ENCODE assay signal across 14 cellular contexts in the genomic region with DNA sequence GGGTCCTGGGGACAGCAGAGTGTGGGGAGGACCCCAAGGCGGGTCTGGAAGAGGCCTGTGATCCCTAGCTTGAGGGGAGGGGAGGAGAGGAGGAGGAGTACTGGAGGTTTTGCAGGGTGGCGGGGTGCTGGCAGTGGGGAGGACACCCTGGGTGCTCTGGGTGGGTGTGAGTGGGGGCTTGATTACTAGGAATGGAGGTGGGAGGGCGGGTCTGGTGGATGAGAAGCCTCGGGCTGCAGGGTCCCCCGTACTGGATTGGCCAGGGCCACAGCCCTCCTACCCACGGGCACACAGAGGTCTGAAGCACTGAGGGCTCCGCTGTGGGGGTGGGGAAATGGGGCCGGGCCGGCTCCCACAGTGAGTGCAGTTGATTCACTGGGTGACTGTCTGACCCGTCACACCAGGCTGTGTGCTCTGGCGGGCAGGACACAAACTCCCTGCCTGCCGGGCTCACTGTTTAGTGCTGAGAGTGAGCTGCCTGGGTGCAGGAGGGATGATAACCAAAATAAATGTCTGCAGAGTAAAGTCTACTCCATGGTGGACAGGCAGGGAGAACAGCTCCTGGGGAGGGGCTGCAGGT.
"Had no signal": no experiment of that assay in that cellular context is flagged by ENCODE, and none has a peak within 500 bp of the region (broad histone marks: within the 10 kb centered on the region; RNA-seq: fewer than 3 reads in every experiment).

No MANE protein-coding gene starts in this region.

- H3K27ac Mint-ChIP-seq: activated CD4-positive, alpha-beta T cell treated with anti-CD3 and anti-CD28 coated beads, Interleukin-2, amount 10 ng/mL, durations not matched to agents 7 days and 5 days; activated T-helper 1 cell treated with anti-CD3 and anti-CD28 coated beads, Interleukin-12 subunit alpha, Interleukin-12 subunit beta, Interleukin-2, Interleukin-4 antibody, amounts not matched to agents 30 ng/mL and 10 ng/mL and 1 ng/mL, durations not matched to agents 14 hours and 24 hours and 36 hours; immature natural killer cell had no signal

- H3K4me1 Mint-ChIP-seq: activated CD4-positive, alpha-beta T cell treated with anti-CD3 and anti-CD28 coated beads, Interleukin-2, amount 10 ng/mL, durations not matched to agents 7 days and 5 days had no signal

- H3K4me1 ChIP-seq: parathyroid adenoma had no signal

- H3K9me3 Mint-ChIP-seq: activated CD4-positive, alpha-beta T cell treated with anti-CD3 and anti-CD28 coated beads, Interleukin-2, amount 10 ng/mL, durations not matched to agents 7 days and 5 days; activated T-helper 1 cell treated with anti-CD3 and anti-CD28 coated beads, Interleukin-12 subunit alpha, Interleukin-12 subunit beta, Interleukin-2, Interleukin-4 antibody, amounts not matched to agents 30 ng/mL and 10 ng/mL and 1 ng/mL, durations not matched to agents 14 hours and 24 hours and 36 hours; immature natural killer cell had no signal

- H3K9ac ChIP-seq: parathyroid adenoma had no signal

- H3K4me3 Mint-ChIP-seq: activated CD4-positive, alpha-beta T cell treated with anti-CD3 and anti-CD28 coated beads, Interleukin-2, amount 10 ng/mL, durations not matched to agents 7 days and 5 days; activated T-helper 1 cell treated with anti-CD3 and anti-CD28 coated beads, Interleukin-12 subunit alpha, Interleukin-12 subunit beta, Interleukin-2, Interleukin-4 antibody, amounts not matched to agents 30 ng/mL and 10 ng/mL and 1 ng/mL, durations not matched to agents 14 hours and 24 hours and 36 hours had no signal

- H3K4me3 ChIP-seq: uterus had no signal

- H3K36me3 ChIP-seq: sigmoid colon, spleen, tibial nerve, uterus had no signal

- H3K27me3 ChIP-seq: uterus had no signal

- H3K79me2 ChIP-seq: parathyroid adenoma had no signal

- H3K36me3 Mint-ChIP-seq: immature natural killer cell had no signal

- H3K27ac ChIP-seq: parathyroid adenoma, sigmoid colon, spleen, tibial nerve, uterus had no signal

- FAIRE-seq: frontal cortex, TTC549 had no signal

- H2AFZ ChIP-seq: parathyroid adenoma had no signal

- DNase-seq: activated CD4-positive, alpha-beta T cell treated with anti-CD3 and anti-CD28 coated beads, Interleukin-2, amount 10 ng/mL, durations not matched to agents 7 days and 5 days; activated CD4-positive, CD25-positive, alpha-beta regulatory T cell; head of caudate nucleus; immature natural killer cell; sigmoid colon; spleen; substantia nigra; T-helper 2 cell; uterus had no signal
